ENCODE assay signal across 20 cellular contexts in the genomic region with DNA sequence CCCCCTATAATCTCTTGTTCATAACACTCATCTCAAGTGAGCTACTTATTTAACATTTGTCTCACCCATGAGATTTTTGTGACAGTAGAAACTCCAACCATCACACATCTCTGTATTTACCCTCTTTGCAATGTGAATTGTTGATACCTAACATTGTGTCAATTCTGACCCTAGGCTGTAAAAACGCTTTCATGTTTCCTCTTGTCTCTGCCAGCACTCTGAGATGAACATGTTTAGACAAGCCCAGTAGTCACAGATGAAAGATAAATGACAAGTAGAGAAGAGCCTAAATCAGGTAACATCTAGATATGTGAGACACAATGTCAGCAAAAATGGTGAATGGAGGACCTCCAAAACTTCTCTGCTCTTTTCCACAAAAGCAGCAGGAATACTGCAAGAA.
"Had no signal": no experiment of that assay in that cellular context is flagged by ENCODE, and none has a peak within 500 bp of the region (broad histone marks: within the 10 kb centered on the region; RNA-seq: fewer than 3 reads in every experiment).

No MANE protein-coding gene starts in this region.

- H3K27ac ChIP-seq: body of pancreas, dorsolateral prefrontal cortex, thyroid gland had no signal

- H3K27me3 ChIP-seq: body of pancreas, dorsolateral prefrontal cortex, thyroid gland had no signal

- H3K4me1 Mint-ChIP-seq: activated CD4-positive, alpha-beta memory T cell treated with anti-CD3 and anti-CD28 coated beads, Interleukin-2, amount 10 ng/mL, durations not matched to agents 7 days and 5 days; activated naive CD8-positive, alpha-beta T cell treated with anti-CD3 and anti-CD28 coated beads, Interleukin-2, amount 10 ng/mL, durations not matched to agents 7 days and 5 days; activated T-helper 17 cell treated with anti-CD3 and anti-CD28 coated beads, Interleukin-2, amount 50 U/mL, for 72 hours; mesothelial cell of epicardium; nephron progenitor cell had no signal

- H3K4me3 ChIP-seq: body of pancreas, dorsolateral prefrontal cortex, lung, thyroid gland had no signal

- H3K27me3 Mint-ChIP-seq: activated CD4-positive, alpha-beta memory T cell treated with anti-CD3 and anti-CD28 coated beads, Interleukin-2, amount 10 ng/mL, durations not matched to agents 7 days and 5 days; activated naive CD8-positive, alpha-beta T cell treated with anti-CD3 and anti-CD28 coated beads, Interleukin-2, amount 10 ng/mL, durations not matched to agents 7 days and 5 days; activated T-helper 17 cell treated with anti-CD3 and anti-CD28 coated beads, Interleukin-2, amount 50 U/mL, for 72 hours; progenitor cell of endocrine pancreas had no signal

- H3K4me1 ChIP-seq: body of pancreas, thyroid gland had no signal

- H3K27ac Mint-ChIP-seq: activated CD4-positive, alpha-beta memory T cell treated with anti-CD3 and anti-CD28 coated beads, Interleukin-2, amount 10 ng/mL, durations not matched to agents 7 days and 5 days; activated naive CD8-positive, alpha-beta T cell treated with anti-CD3 and anti-CD28 coated beads, Interleukin-2, amount 10 ng/mL, durations not matched to agents 7 days and 5 days; activated T-helper 17 cell treated with anti-CD3 and anti-CD28 coated beads, Interleukin-2, amount 50 U/mL, for 72 hours; mesothelial cell of epicardium; nephron progenitor cell; progenitor cell of endocrine pancreas had no signal

- H3K9me3 ChIP-seq: body of pancreas, thyroid gland had no signal

- H3K36me3 ChIP-seq: thyroid gland had no signal

- H3K36me3 Mint-ChIP-seq: activated naive CD8-positive, alpha-beta T cell treated with anti-CD3 and anti-CD28 coated beads, Interleukin-2, amount 10 ng/mL, durations not matched to agents 7 days and 5 days; mesothelial cell of epicardium had no signal

- DNase-seq: activated CD4-positive, alpha-beta memory T cell treated with anti-CD3 and anti-CD28 coated beads, Interleukin-2, amount 10 ng/mL, durations not matched to agents 7 days and 5 days; activated CD4-positive, alpha-beta T cell treated with anti-CD3 and anti-CD28 coated beads for 48 hours; activated CD4-positive, CD25-positive, alpha-beta regulatory T cell; activated naive CD4-positive, alpha-beta T cell treated with Interleukin-2 at 50 U/mL for 16 hours; activated naive CD8-positive, alpha-beta T cell treated with anti-CD3 and anti-CD28 coated beads, Interleukin-2, amount 10 ng/mL, durations not matched to agents 7 days and 5 days; activated T-cell treated with anti-CD3 and anti-CD28 coated beads, Interleukin-2, amount 50 U/mL, for 1 hour; body of pancreas; central memory CD4-positive, alpha-beta T cell; dorsolateral prefrontal cortex; kidney; nephron progenitor cell; stimulated activated CD4-positive, alpha-beta T cell treated with anti-CD3 and anti-CD28 coated beads, Interleukin-12 subunit alpha, Interleukin-12 subunit beta, amount 100 ng/mL, for 4 hours; stimulated activated CD4-positive, alpha-beta T cell treated with anti-CD3 and anti-CD28 coated beads, Interleukin-2, amount 100 ng/mL, for 24 hours; stimulated activated naive CD4-positive, alpha-beta T cell treated with Interleukin-2 at 50 U/mL for 16 hours; T1000; thyroid gland had no signal

- H3K4me3 Mint-ChIP-seq: activated CD4-positive, alpha-beta memory T cell treated with anti-CD3 and anti-CD28 coated beads, Interleukin-2, amount 10 ng/mL, durations not matched to agents 7 days and 5 days; activated naive CD8-positive, alpha-beta T cell treated with anti-CD3 and anti-CD28 coated beads, Interleukin-2, amount 10 ng/mL, durations not matched to agents 7 days and 5 days; activated T-helper 17 cell treated with anti-CD3 and anti-CD28 coated beads, Interleukin-2, amount 50 U/mL, for 72 hours; mesothelial cell of epicardium; nephron progenitor cell had no signal
